ENCODE assay signal across 8 cellular contexts in the genomic region with DNA sequence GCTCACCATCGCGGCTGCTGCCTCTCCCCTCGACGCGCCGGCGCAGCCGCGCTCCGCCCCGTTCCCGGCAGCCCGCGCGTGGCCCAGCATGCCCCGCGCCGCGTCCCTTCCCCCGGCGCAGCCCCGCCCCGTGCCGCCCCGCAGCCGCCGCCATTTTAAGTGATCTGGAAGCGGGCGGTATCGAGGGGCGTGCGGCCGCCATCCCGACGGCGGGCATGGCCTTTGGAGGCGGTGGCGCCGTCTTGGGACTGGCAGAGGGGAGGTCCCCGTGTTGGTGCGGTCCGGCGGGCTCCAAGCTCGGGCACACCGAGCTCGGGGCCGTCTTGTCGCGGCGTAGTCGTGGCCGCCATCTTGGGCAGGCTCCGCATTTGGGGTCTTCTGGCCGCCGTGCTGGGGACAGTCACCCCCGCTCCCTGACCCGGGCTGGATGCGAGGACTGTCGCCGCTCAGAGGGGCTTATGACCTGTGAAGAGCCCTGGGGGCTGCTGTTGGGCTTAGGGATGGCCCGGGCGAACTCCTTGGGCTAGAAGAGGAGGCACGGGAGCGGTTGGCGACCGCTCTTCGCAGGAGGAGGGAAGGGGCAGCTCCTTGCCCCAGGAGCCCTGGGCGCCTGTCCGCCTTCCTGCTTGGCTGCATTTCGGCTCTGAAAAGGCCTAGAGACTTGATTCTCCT. TPM values are rescaled to one million over a fixed set of nuclear protein-coding genes. Genes with fewer than 3 reads are reported as not detected.
DNase-seq lines count a peak whose midpoint lies in the region; ATAC-seq and TF ChIP-seq lines count a peak whose summit lies in the region.

A gene (minus strand): TSS at position 50 of the 672 bp plus-strand sequence. CDS start 41 bp downstream, at position 9.

- no peaks in the 10 kb centered on the region for H3K9me3 ChIP-seq in HUES64 (ENCODE audit: insufficient read depth, low read depth, low read length)
- H3K9me3 ChIP-seq in esophagus muscularis mucosa: no peaks in the 10 kb centered on the region

- H3K9ac ChIP-seq in HUES64 (ENCODE audit: low read depth, low read length): peak within 1 kb of the TSS; percentile 100

- intact Hi-C loops in esophagus muscularis mucosa (cut with DNase I): loop anchor here (10.0 kb wide), 1 partner anchor 147 kb away; no protein-coding TSS in a partner anchor

- WGBS in HUES64: under 1% methylated on average over 70 of the region's 70 CpGs
- under 1% methylated on average over 33 of the region's 70 CpGs for WGBS in esophagus muscularis mucosa

- H3K36me3 ChIP-seq in HUES64 (ENCODE audit: insufficient read depth, low read length) (peaks cover 35% of the 10 kb centered on the region), esophagus muscularis mucosa (peaks cover 0 to 30% (median 27%) of the 10 kb centered on the region in 4 donors)

- peak within 1 kb of the TSS; percentile 99 for H3K27ac ChIP-seq in HUES64 (ENCODE audit: low read depth, low read length)
- H3K27ac ChIP-seq in esophagus muscularis mucosa (replicated peaks in 1 of 4): peak within 1 kb of the TSS; percentile 98 to 100 (median 99)

- TF ChIP-seq POLR2A in esophagus muscularis mucosa (IDR thresholded peaks at IDR 0.05; ENCODE audit: low read depth): no peak

- in situ Hi-C loops in Caki2 (cut with HindIII; ENCODE audit: low pct_unique_long_range_greater_than_20kb, low sequenced_read_pairs): no loop called here

- H3K4me3 ChIP-seq in HUES64 (ENCODE audit: low read length) (peak within 1 kb of the TSS; percentile 94), esophagus muscularis mucosa (peak within 1 kb of the TSS; percentile 84 to 93 (median 88))

- no peak for TF ChIP-seq EP300 in esophagus muscularis mucosa (IDR thresholded peaks at IDR 0.05)

- DNase-seq in Caki2 (ENCODE audit: low read depth) (peak; percentile 77), esophagus muscularis mucosa (ENCODE audit: extremely low spot score) (peak; percentile 97), myocyte (ENCODE audit: low read depth) (peak; percentile 86)
- DNase-seq in activated T-cell treated with anti-CD3 and anti-CD28 coated beads, Interleukin-2, amount 50 U/mL, for 48 hours: peak; percentile 92 to 93
- peak; percentile 74 to 89 for DNase-seq in stimulated activated CD8-positive, alpha-beta memory T cell treated with anti-CD3 and anti-CD28 coated beads, Interleukin-7, amount 100 ng/mL, for 4 hours (ENCODE audit: low read depth in 2 of 2)

- peak; percentile 54 for ATAC-seq in GM21367 (IDR thresholded peaks at IDR 0.05; ENCODE audit: unreplicated experiment)

- H3K27me3 ChIP-seq in HUES64 (ENCODE audit: insufficient read depth, low read length): no peaks in the 10 kb centered on the region
- H3K27me3 ChIP-seq in esophagus muscularis mucosa: no peaks in the 10 kb centered on the region

- TF ChIP-seq CTCF in esophagus muscularis mucosa (IDR thresholded peaks at IDR 0.05): no peak

- H3K4me1 ChIP-seq in HUES64 (ENCODE audit: insufficient read depth, low read length) (0 out of 2 replicates have a peak, but pooled peaks cover 8% of the 10 kb centered on the region), esophagus muscularis mucosa (peaks cover 24 to 48% (median 45%) of the 10 kb centered on the region in 4 donors)

TF ChIP-seq in PFSK-1, 5 proteins besides CTCF, POLR2A, EP300 and RAD21:
- TF ChIP-seq TAF1 (IDR thresholded peaks at IDR 0.05; ENCODE audit: borderline replicate concordance, insufficient read depth, low read length) (peak; percentile 90), SIN3A (IDR thresholded peaks at IDR 0.05; ENCODE audit: borderline replicate concordance, insufficient read depth, low read length) (no peak), FOXP2 (optimal IDR thresholded peaks at IDR 0.05; ENCODE audit: borderline replicate concordance, extremely low read depth, extremely low read length, insufficient read depth) (peak; percentile 21), POLR2AphosphoS5 (IDR thresholded peaks at IDR 0.05; ENCODE audit: low read depth, low read length) (peak; percentile 87)
- TF ChIP-seq, protein P1, sequence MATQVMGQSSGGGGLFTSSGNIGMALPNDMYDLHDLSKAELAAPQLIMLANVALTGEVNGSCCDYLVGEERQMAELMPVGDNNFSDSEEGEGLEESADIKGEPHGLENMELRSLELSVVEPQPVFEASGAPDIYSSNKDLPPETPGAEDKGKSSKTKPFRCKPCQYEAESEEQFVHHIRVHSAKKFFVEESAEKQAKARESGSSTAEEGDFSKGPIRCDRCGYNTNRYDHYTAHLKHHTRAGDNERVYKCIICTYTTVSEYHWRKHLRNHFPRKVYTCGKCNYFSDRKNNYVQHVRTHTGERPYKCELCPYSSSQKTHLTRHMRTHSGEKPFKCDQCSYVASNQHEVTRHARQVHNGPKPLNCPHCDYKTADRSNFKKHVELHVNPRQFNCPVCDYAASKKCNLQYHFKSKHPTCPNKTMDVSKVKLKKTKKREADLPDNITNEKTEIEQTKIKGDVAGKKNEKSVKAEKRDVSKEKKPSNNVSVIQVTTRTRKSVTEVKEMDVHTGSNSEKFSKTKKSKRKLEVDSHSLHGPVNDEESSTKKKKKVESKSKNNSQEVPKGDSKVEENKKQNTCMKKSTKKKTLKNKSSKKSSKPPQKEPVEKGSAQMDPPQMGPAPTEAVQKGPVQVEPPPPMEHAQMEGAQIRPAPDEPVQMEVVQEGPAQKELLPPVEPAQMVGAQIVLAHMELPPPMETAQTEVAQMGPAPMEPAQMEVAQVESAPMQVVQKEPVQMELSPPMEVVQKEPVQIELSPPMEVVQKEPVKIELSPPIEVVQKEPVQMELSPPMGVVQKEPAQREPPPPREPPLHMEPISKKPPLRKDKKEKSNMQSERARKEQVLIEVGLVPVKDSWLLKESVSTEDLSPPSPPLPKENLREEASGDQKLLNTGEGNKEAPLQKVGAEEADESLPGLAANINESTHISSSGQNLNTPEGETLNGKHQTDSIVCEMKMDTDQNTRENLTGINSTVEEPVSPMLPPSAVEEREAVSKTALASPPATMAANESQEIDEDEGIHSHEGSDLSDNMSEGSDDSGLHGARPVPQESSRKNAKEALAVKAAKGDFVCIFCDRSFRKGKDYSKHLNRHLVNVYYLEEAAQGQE (IDR thresholded peaks at IDR 0.05; ENCODE audit: insufficient read depth in 1 of 2, low read depth in 2 of 2, low read length in 2 of 2): peak in 1 of 2 experiments; percentile 30; a peak in 1 of 4 replicates

RNA-seq across cellular contexts. Expression of the gene that starts here (rescaled TPM):
- 473 and 526 TPM in 2 replicates for total RNA-seq in Caki2 (2014; rRNA removed; shearing (Covaris generic); ENCODE audit: low replicate concordance)
- 208 TPM for polyA plus RNA-seq in HUES64 (2013, experiment 1 of 2)
- 201 TPM for polyA plus RNA-seq in HUES64 (2013, experiment 2 of 2)
- polyA plus RNA-seq in PFSK-1 (2012; ENCODE audit: insufficient read length, low read depth): 540 TPM
- total RNA-seq in esophagus muscularis mucosa (100 to 1,000 TPM; 199 to 229 (median 213) TPM), myocyte (235 and 770 TPM in 2 replicates)
- 478 TPM for polyA plus RNA-seq in myocyte (2012)

Comparison
In these comparisons a context has a peak if more than half of its experiments do, and no peak if none do; other contexts are left out.
1. Peak in every context shown above with its lines: DNase-seq, ATAC-seq, H3K4me3 ChIP-seq and H3K27ac ChIP-seq.